19 cellular contexts compared by ENCODE assay signal in genomic region chr2:55952415-55952814, GRCh38. TPM values are rescaled to one million over a fixed set of nuclear protein-coding genes. Genes with fewer than 3 reads are reported as not detected.
DNase-seq lines count a peak whose midpoint lies in the region; ATAC-seq and TF ChIP-seq lines count a peak whose summit lies in the region.
"Had no signal": no experiment of that assay in that cellular context is flagged by ENCODE, and none has a peak within 500 bp of the region (broad histone marks: within the 10 kb centered on the region; RNA-seq: fewer than 3 reads in every experiment).

No MANE protein-coding gene starts in this region.

- H4K20me1 ChIP-seq in DND-41 (ENCODE audit: insufficient read depth, low read length), result no peaks in the 10 kb centered on the region
- H4K20me1 ChIP-seq in SK-N-SH (ENCODE audit: insufficient read depth), result no peaks in the 10 kb centered on the region

- POLR2A ChIA-PET in SK-N-SH (lab: Yijun Ruan, JAX), result no interaction called here

- H3K36me3 ChIP-seq in DND-41 (ENCODE audit: insufficient read depth, low read length) (no peaks in the 10 kb centered on the region), SK-N-SH (replicated peaks in 1 of 2; ENCODE audit: control insufficient read depth in 1 of 2, insufficient read depth in 2 of 2, low read length in 1 of 2) (no peaks in the 10 kb centered on the region), lower lobe of right lung (no peaks in the 10 kb centered on the region)
- H3K36me3 ChIP-seq: MG63 had no signal

- DNase-seq in DND-41 (no peak), SK-N-SH (no peak), fibroblast of pulmonary artery (ENCODE audit: low read depth) (peak; percentile 70), hepatic stellate cell (ENCODE audit: low spot score) (no peak), DMS153 treated with DMSO at 0.1 percent for 48 hours (lab: John Stamatoyannopoulos, UW; ENCODE audit: unreplicated experiment) (no peak), lower lobe of right lung (no peak)
- peak; percentile 77 for DNase-seq in Jurkat, Clone E6-1 (ENCODE audit: low read depth, low spot score)
- no peak for DNase-seq in stimulated activated CD8-positive, alpha-beta memory T cell treated with anti-CD3 and anti-CD28 coated beads, Interleukin-4, amount 100 ng/mL, for 48 hours
- DNase-seq: HCEC 1CT, KBM-7, MG63, NCI-H1092 treated with DMSO at 0.1 percent for 48 hours, NCI-H1694, NCI-H2107, NCI-H226, NCI-H69, SHP77 had no signal

- no peak for TF ChIP-seq CTCF in DND-41 (IDR thresholded peaks at IDR 0.05; ENCODE audit: borderline replicate concordance, extremely low read depth, low read length, poor library complexity, severe bottlenecking)
- no peak for TF ChIP-seq CTCF in SK-N-SH (IDR thresholded peaks at IDR 0.05)
- no peak for TF ChIP-seq CTCF in fibroblast of pulmonary artery (IDR thresholded peaks at IDR 0.05; ENCODE audit: low read length, missing control alignments)
- no peak for TF ChIP-seq CTCF in lower lobe of right lung (IDR thresholded peaks at IDR 0.05)

- CTCF ChIA-PET in SK-N-SH (lab: Yijun Ruan, JAX), result interaction anchor here (1.5 kb wide), 1 partner anchor 9 kb away, joined by 6 read pairs; no protein-coding TSS in a partner anchor

- TF ChIP-seq EP300 in SK-N-SH (IDR thresholded peaks at IDR 0.05; ENCODE audit: borderline replicate concordance in 1 of 2, low read depth in 1 of 2, low read length in 1 of 2), result no peak

- H3K9ac ChIP-seq in DND-41 (ENCODE audit: low read depth, low read length) (no peak overlapping the region), SK-N-SH (no peak overlapping the region)

- H3K4me3 ChIP-seq in DND-41 (ENCODE audit: low read depth in 1 of 2, low read length in 2 of 2) (no peak overlapping the region), SK-N-SH (ENCODE audit: low read depth in 2 of 2, low read length in 1 of 2) (no peak overlapping the region), fibroblast of pulmonary artery (replicated peaks; ENCODE audit: low read depth, low read length) (no peak overlapping the region), lower lobe of right lung (no peak overlapping the region)
- no peak overlapping the region for H3K4me3 ChIP-seq in Jurkat, Clone E6-1 (ENCODE audit: low read length)
- H3K4me3 ChIP-seq: MG63 had no signal

- intact Hi-C loops in lower lobe of right lung (cut with DNase I), result no loop called here

- H3K9me3 ChIP-seq in DND-41 (ENCODE audit: insufficient read depth, low read length, severe bottlenecking) (no peaks in the 10 kb centered on the region), SK-N-SH (no peaks in the 10 kb centered on the region), lower lobe of right lung (no peaks in the 10 kb centered on the region)
- H3K9me3 ChIP-seq: MG63 had no signal

- H3K79me2 ChIP-seq in DND-41 (ENCODE audit: insufficient read depth, low read length) (no peaks in the 10 kb centered on the region), SK-N-SH (ENCODE audit: insufficient read depth) (no peaks in the 10 kb centered on the region)

- no peaks in the 10 kb centered on the region for H3K9me2 ChIP-seq in SK-N-SH

- H2AFZ ChIP-seq in DND-41 (ENCODE audit: low read depth, low read length) (no peak overlapping the region), SK-N-SH (ENCODE audit: low read depth) (peak overlapping the region; percentile 49; the same call in 1 of the 2 replicates)

- TF ChIP-seq RAD21 in SK-N-SH (IDR thresholded peaks at IDR 0.05; ENCODE audit: low read length), result no peak

- ATAC-seq in DND-41 (ENCODE audit: insufficient read depth, low read depth) (peak; percentile 79), lower lobe of right lung (no peak)

- H3K27ac ChIP-seq in DND-41 (ENCODE audit: low read length) (no peak overlapping the region), SK-N-SH (ENCODE audit: low read depth in 2 of 2, low read length in 1 of 2) (no peak overlapping the region), lower lobe of right lung (no peak overlapping the region)
- H3K27ac ChIP-seq: C4-2B had no signal

- H3K4me2 ChIP-seq in DND-41 (ENCODE audit: insufficient read depth, low read length), result no peak overlapping the region
- H3K4me2 ChIP-seq in SK-N-SH, result no peak overlapping the region

- WGBS in SK-N-SH (ENCODE audit: low lambda C conversion rate), result 27% methylated on average over 4 of the region's 4 CpGs

- 0 out of 2 replicates have a peak, but pooled peaks cover 2% of the 10 kb centered on the region for H3K4me1 ChIP-seq in DND-41 (ENCODE audit: insufficient read depth, low read length)
- no peaks in the 10 kb centered on the region for H3K4me1 ChIP-seq in SK-N-SH (ENCODE audit: control insufficient read depth in 1 of 2, insufficient read depth in 2 of 2, low read depth in 1 of 2, low read length in 1 of 2)
- no peaks in the 10 kb centered on the region for H3K4me1 ChIP-seq in lower lobe of right lung

- H3K27me3 ChIP-seq in DND-41 (ENCODE audit: insufficient read depth, low read length, poor library complexity) (no peaks in the 10 kb centered on the region), SK-N-SH (ENCODE audit: insufficient read depth) (no peaks in the 10 kb centered on the region), lower lobe of right lung (ENCODE audit: low read depth) (no peaks in the 10 kb centered on the region)
- H3K27me3 ChIP-seq: MG63 had no signal

- H3F3A ChIP-seq in SK-N-SH (replicated peaks; ENCODE audit: insufficient read depth), result no peaks in the 10 kb centered on the region

TF ChIP-seq in SK-N-SH, 30 proteins besides CTCF, POLR2A, EP300 and RAD21:
- TF ChIP-seq RXRA (IDR thresholded peaks at IDR 0.05; ENCODE audit: borderline replicate concordance, low read depth) (no peak), TAF1 (IDR thresholded peaks at IDR 0.05; ENCODE audit: borderline replicate concordance, low read depth, low read length) (no peak), FOXM1 (IDR thresholded peaks at IDR 0.05; ENCODE audit: low read depth) (no peak), YY1 (IDR thresholded peaks at IDR 0.05; ENCODE audit: low read depth) (no peak), MEF2A (IDR thresholded peaks at IDR 0.05; ENCODE audit: borderline replicate concordance, low read depth) (no peak), PBX3 (IDR thresholded peaks at IDR 0.05) (no peak), SIN3A (IDR thresholded peaks at IDR 0.05; ENCODE audit: borderline replicate concordance, low read depth, low read length) (no peak), TEAD4 (IDR thresholded peaks at IDR 0.05; ENCODE audit: borderline replicate concordance, insufficient read depth) (no peak), ELF1 (IDR thresholded peaks at IDR 0.05) (no peak), RCOR1 (IDR thresholded peaks at IDR 0.05; ENCODE audit: low read length) (no peak)
- TF ChIP-seq, protein P1, sequence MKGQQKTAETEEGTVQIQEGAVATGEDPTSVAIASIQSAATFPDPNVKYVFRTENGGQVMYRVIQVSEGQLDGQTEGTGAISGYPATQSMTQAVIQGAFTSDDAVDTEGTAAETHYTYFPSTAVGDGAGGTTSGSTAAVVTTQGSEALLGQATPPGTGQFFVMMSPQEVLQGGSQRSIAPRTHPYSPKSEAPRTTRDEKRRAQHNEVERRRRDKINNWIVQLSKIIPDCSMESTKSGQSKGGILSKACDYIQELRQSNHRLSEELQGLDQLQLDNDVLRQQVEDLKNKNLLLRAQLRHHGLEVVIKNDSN (IDR thresholded peaks at IDR 0.05; ENCODE audit: borderline replicate concordance, low read depth), result no peak
- TF ChIP-seq, protein P2, sequence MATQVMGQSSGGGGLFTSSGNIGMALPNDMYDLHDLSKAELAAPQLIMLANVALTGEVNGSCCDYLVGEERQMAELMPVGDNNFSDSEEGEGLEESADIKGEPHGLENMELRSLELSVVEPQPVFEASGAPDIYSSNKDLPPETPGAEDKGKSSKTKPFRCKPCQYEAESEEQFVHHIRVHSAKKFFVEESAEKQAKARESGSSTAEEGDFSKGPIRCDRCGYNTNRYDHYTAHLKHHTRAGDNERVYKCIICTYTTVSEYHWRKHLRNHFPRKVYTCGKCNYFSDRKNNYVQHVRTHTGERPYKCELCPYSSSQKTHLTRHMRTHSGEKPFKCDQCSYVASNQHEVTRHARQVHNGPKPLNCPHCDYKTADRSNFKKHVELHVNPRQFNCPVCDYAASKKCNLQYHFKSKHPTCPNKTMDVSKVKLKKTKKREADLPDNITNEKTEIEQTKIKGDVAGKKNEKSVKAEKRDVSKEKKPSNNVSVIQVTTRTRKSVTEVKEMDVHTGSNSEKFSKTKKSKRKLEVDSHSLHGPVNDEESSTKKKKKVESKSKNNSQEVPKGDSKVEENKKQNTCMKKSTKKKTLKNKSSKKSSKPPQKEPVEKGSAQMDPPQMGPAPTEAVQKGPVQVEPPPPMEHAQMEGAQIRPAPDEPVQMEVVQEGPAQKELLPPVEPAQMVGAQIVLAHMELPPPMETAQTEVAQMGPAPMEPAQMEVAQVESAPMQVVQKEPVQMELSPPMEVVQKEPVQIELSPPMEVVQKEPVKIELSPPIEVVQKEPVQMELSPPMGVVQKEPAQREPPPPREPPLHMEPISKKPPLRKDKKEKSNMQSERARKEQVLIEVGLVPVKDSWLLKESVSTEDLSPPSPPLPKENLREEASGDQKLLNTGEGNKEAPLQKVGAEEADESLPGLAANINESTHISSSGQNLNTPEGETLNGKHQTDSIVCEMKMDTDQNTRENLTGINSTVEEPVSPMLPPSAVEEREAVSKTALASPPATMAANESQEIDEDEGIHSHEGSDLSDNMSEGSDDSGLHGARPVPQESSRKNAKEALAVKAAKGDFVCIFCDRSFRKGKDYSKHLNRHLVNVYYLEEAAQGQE (IDR thresholded peaks at IDR 0.05; ENCODE audit: low read depth, low read length), result no peak

RNA-seq across cellular contexts. Expression of gene EFEMP1, which starts 28.8 kb away (rescaled TPM):
- 19.8 TPM for polyA plus RNA-seq in Jurkat, Clone E6-1 (2012; ENCODE audit: insufficient read depth, insufficient read length)
- polyA plus RNA-seq in SK-N-SH (2012; rRNA removed), result 1,015 and 1,290 TPM in 2 replicates
- 876 and 1,005 TPM in 2 replicates for polyA plus RNA-seq in SK-N-SH (2012; cell fraction: cytosol; rRNA removed)
- 870 and 1,070 TPM in 2 replicates for polyA plus RNA-seq in SK-N-SH (2012; cell fraction: nucleus; rRNA removed)
- 219 TPM for total RNA-seq in lower lobe of right lung
- total RNA-seq: HT-29 had no signal

Comparison
In these comparisons a context has a peak if more than half of its experiments do, and no peak if none do; other contexts are left out.
1. DNase-seq: peak in Jurkat, Clone E6-1 (single experiment) and fibroblast of pulmonary artery (single experiment); none in DND-41 (single experiment), SK-N-SH (single experiment), hepatic stellate cell (single experiment), DMS153 treated with DMSO at 0.1 percent for 48 hours (single experiment), stimulated activated CD8-positive, alpha-beta memory T cell treated with anti-CD3 and anti-CD28 coated beads, Interleukin-4, amount 100 ng/mL, for 48 hours (single experiment) and lower lobe of right lung (single experiment).